ENCODE assay signal across 8 cellular contexts in genomic region chr15:48332642-48333034, GRCh38. TPM values are rescaled to one million over a fixed set of nuclear protein-coding genes. Genes with fewer than 3 reads are reported as not detected.
DNase-seq lines count a peak whose midpoint lies in the region; TF ChIP-seq lines count a peak whose summit lies in the region.

No MANE protein-coding gene starts in this region.

- peak overlapping the region; percentile 98 for H3K9ac ChIP-seq in skeletal muscle satellite cell (ENCODE audit: low read depth, low read length)

- intact Hi-C loops in head of caudate nucleus (cut with DNase I) = loop anchor here (10.0 kb wide), 1 partner anchor 618 kb away; the partner anchor contains the start of gene SEMA6D
- intact Hi-C loops in posterior cingulate gyrus (cut with DNase I) = loop anchor here (10.0 kb wide), 1 partner anchor 822 kb away; the partner anchor contains the start of gene COPS2

- H3K27me3 Mint-ChIP-seq in endothelial cell (ENCODE audit: unreplicated experiment) = peaks cover 5% of the 10 kb centered on the region

- H3K4me2 ChIP-seq in skeletal muscle satellite cell (ENCODE audit: low read length) = peak overlapping the region; percentile 97

- peak overlapping the region; percentile 37 for H3K27ac Mint-ChIP-seq in endothelial cell (ENCODE audit: unreplicated experiment)

- H3K9me3 ChIP-seq in skeletal muscle satellite cell (replicated peaks; ENCODE audit: low read length) = no peaks in the 10 kb centered on the region

- H3K36me3 Mint-ChIP-seq in endothelial cell (ENCODE audit: low read depth, unreplicated experiment) = peaks cover 3% of the 10 kb centered on the region

- TF ChIP-seq CTCF in GM20000 (IDR thresholded peaks at IDR 0.05; ENCODE audit: extremely low read depth, missing control alignments) = no peak
- no peak for TF ChIP-seq CTCF in endothelial cell (IDR thresholded peaks at IDR 0.05; ENCODE audit: unreplicated experiment)

- peak overlapping the region; percentile 99 for H3K4me3 ChIP-seq in skeletal muscle satellite cell (ENCODE audit: low read length)

- H3K27me3 ChIP-seq in skeletal muscle satellite cell (ENCODE audit: control insufficient read depth, insufficient read depth, low read length) = no peaks in the 10 kb centered on the region

- DNase-seq in GM20000 (ENCODE audit: low spot score) (peak; percentile 19), RPMI8226 (peak; percentile 42), endothelial cell (ENCODE audit: low spot score) (no peak), head of caudate nucleus (no peak), posterior cingulate gyrus (no peak), cerebellar nuclear complex (lab: John Stamatoyannopoulos, UW) (no peak), KG1 (lab: John Stamatoyannopoulos, UW) (no peak)

- H3K4me1 ChIP-seq in skeletal muscle satellite cell (ENCODE audit: control insufficient read depth, insufficient read depth, low read length) = peaks cover 13% of the 10 kb centered on the region

- peak overlapping the region; percentile 76 for H3K4me3 Mint-ChIP-seq in endothelial cell (ENCODE audit: unreplicated experiment)

- H3K9me3 Mint-ChIP-seq in endothelial cell (ENCODE audit: unreplicated experiment) = no peaks in the 10 kb centered on the region

- H3K36me3 ChIP-seq in skeletal muscle satellite cell (ENCODE audit: insufficient read depth, low read length) = peaks cover 14% of the 10 kb centered on the region

- H3K4me1 Mint-ChIP-seq in endothelial cell (ENCODE audit: unreplicated experiment) = peaks cover 8% of the 10 kb centered on the region

RNA-seq across cellular contexts. Expression of gene DUT, which starts 1.4 kb away (rescaled TPM):
- total RNA-seq in endothelial cell (ENCODE audit: unreplicated experiment) = 71.5 TPM
- total RNA-seq in skeletal muscle satellite cell (2012; rRNA removed) = 52.4 and 57.8 TPM in 2 replicates

Comparison
In these comparisons a context has a peak if more than half of its experiments do, and no peak if none do; other contexts are left out.
1. DNase-seq: peak in GM20000 (single experiment) and RPMI8226 (single experiment); none in endothelial cell (single experiment), head of caudate nucleus (0 of 42), posterior cingulate gyrus (0 of 10), cerebellar nuclear complex (0 of 2) and KG1 (single experiment).